Comparison of ENCODE assay signal across 8 cellular contexts in genomic region chr3:163490119-163490518, GRCh38.
DNase-seq lines count a peak whose midpoint lies in the region; ATAC-seq and TF ChIP-seq lines count a peak whose summit lies in the region.

No MANE protein-coding gene starts in this region.

- peak; percentile 62 for ATAC-seq in GM21576 (IDR thresholded peaks at IDR 0.05; ENCODE audit: unreplicated experiment)

- no peaks in the 10 kb centered on the region for H3K9me3 ChIP-seq in vagina

- H3K4me1 ChIP-seq in vagina, result no peaks in the 10 kb centered on the region

- H3K27me3 ChIP-seq in vagina, result no peaks in the 10 kb centered on the region

- TF ChIP-seq POLR2A in vagina (IDR thresholded peaks at IDR 0.05), result no peak

- no peak overlapping the region for H3K4me3 ChIP-seq in vagina

- H3K27ac ChIP-seq in vagina, result no peak overlapping the region

- DNase-seq in activated CD8-positive, alpha-beta memory T cell treated with anti-CD3 and anti-CD28 coated beads, Interleukin-2, amount 50 U/mL, for 48 hours, result peak; percentile 52
- no peak for DNase-seq in activated CD8-positive, alpha-beta memory T cell treated with anti-CD3 and anti-CD28 coated beads, Interleukin-2, amount 50 U/mL, for 4 hours
- peak; percentile 42 for DNase-seq in LHCN-M2 (ENCODE audit: low read depth)
- peak; percentile 2 for DNase-seq in activated CD4-positive, alpha-beta T cell treated with anti-CD3 and anti-CD28 coated beads, Interleukin-2, amount 50 U/mL, for 1 hour
- DNase-seq in kidney tubule cell (ENCODE audit: low spot score), result peak; percentile 52
- DNase-seq in vagina (ENCODE audit: extremely low spot score in 2 of 2), result no peak
- no peak for DNase-seq in cerebellar nuclear complex (lab: John Stamatoyannopoulos, UW)

- intact Hi-C loops in vagina (cut with DNase I), result no loop called here

- no peaks in the 10 kb centered on the region for H3K36me3 ChIP-seq in vagina

- TF ChIP-seq CTCF in vagina (IDR thresholded peaks at IDR 0.05), result no peak

Comparison
In these comparisons a context has a peak if more than half of its experiments do, and no peak if none do; other contexts are left out.
1. DNase-seq: peak in activated CD8-positive, alpha-beta memory T cell treated with anti-CD3 and anti-CD28 coated beads, Interleukin-2, amount 50 U/mL, for 48 hours (single experiment), LHCN-M2 (single experiment), activated CD4-positive, alpha-beta T cell treated with anti-CD3 and anti-CD28 coated beads, Interleukin-2, amount 50 U/mL, for 1 hour (single experiment) and kidney tubule cell (single experiment); none in activated CD8-positive, alpha-beta memory T cell treated with anti-CD3 and anti-CD28 coated beads, Interleukin-2, amount 50 U/mL, for 4 hours (single experiment), vagina (0 of 2) and cerebellar nuclear complex (0 of 2).